11 cellular contexts compared by ENCODE assay signal in genomic region chr20:36932067-36932466, GRCh38. TPM values are rescaled to one million over a fixed set of nuclear protein-coding genes. Genes with fewer than 3 reads are reported as not detected.
DNase-seq lines count a peak whose midpoint lies in the region; ATAC-seq and TF ChIP-seq lines count a peak whose summit lies in the region.
"Not testable (repeated sequence)": the region's sequence is repeated elsewhere in the genome, so short reads cannot be mapped to it uniquely, and the experiment has no call there.
"Had no signal": no experiment of that assay in that cellular context is flagged by ENCODE, and none has a peak within 500 bp of the region (broad histone marks: within the 10 kb centered on the region; RNA-seq: fewer than 3 reads in every experiment).

No MANE protein-coding gene starts in this region.

- TF ChIP-seq EP300 in suprapubic skin (IDR thresholded peaks at IDR 0.05) = not testable (repeated sequence)

- POLR2A ChIA-PET in activated CD4-positive, alpha-beta memory T cell treated with anti-CD3 and anti-CD28 coated beads for 36 hours (lab: Charles Lee) = not testable (repeated sequence)
- POLR2A ChIA-PET in activated naive CD8-positive, alpha-beta T cell treated with anti-CD3 and anti-CD28 coated beads, Interleukin-2, amount 10 ng/mL, durations not matched to agents 7 days and 5 days (lab: Charles Lee) = interaction anchor here (0.7 kb wide), 1 partner anchor 83 kb away, joined by 4 read pairs; no protein-coding TSS in a partner anchor

- H3K9me3 Mint-ChIP-seq in activated CD4-positive, alpha-beta memory T cell treated with anti-CD3 and anti-CD28 coated beads for 36 hours; activated T-helper 17 cell treated with anti-CD3 and anti-CD28 coated beads, Interleukin-2, amount 50 U/mL, for 72 hours; activated naive CD8-positive, alpha-beta T cell treated with anti-CD3 and anti-CD28 coated beads, Interleukin-2, amount 10 ng/mL, durations not matched to agents 7 days and 5 days; immature natural killer cell; natural killer cell: not testable (repeated sequence)

- peaks cover 51% of the 10 kb centered on the region for H3K4me1 Mint-ChIP-seq in activated CD4-positive, alpha-beta memory T cell treated with anti-CD3 and anti-CD28 coated beads for 36 hours (ENCODE audit: low read depth)
- peaks cover 19% of the 10 kb centered on the region for H3K4me1 Mint-ChIP-seq in activated T-helper 17 cell treated with anti-CD3 and anti-CD28 coated beads, Interleukin-2, amount 50 U/mL, for 72 hours
- peaks cover 40% of the 10 kb centered on the region for H3K4me1 Mint-ChIP-seq in activated naive CD8-positive, alpha-beta T cell treated with anti-CD3 and anti-CD28 coated beads, Interleukin-2, amount 10 ng/mL, durations not matched to agents 7 days and 5 days
- peaks cover 52 to 66% of the 10 kb centered on the region in 2 donors for H3K4me1 Mint-ChIP-seq in immature natural killer cell
- peaks cover 44 to 47% of the 10 kb centered on the region in 2 donors for H3K4me1 Mint-ChIP-seq in natural killer cell

- H3K4me1 ChIP-seq in Peyer's patch (peaks cover 0 to 38% (median 0%) of the 10 kb centered on the region in 4 donors), suprapubic skin (peaks cover 35% of the 10 kb centered on the region)

- not testable (repeated sequence) for H3K4me3 ChIP-seq in Peyer's patch, suprapubic skin

- intact Hi-C loops in activated CD4-positive, alpha-beta memory T cell treated with anti-CD3 and anti-CD28 coated beads for 36 hours (cut with micrococcal nuclease) = not testable (repeated sequence)
- intact Hi-C loops in natural killer cell (cut with micrococcal nuclease) = loop anchor here (10.0 kb wide), 1 partner anchor 367 kb away; no protein-coding TSS in a partner anchor

- DNase-seq in Peyer's patch = peak in 1 of 3 donors; percentile 54
- DNase-seq in activated CD4-positive, alpha-beta memory T cell treated with anti-CD3 and anti-CD28 coated beads for 36 hours; activated naive CD8-positive, alpha-beta T cell treated with anti-CD3 and anti-CD28 coated beads, Interleukin-2, amount 10 ng/mL, durations not matched to agents 7 days and 5 days; immature natural killer cell; natural killer cell: not testable (repeated sequence)
- DNase-seq in suprapubic skin (ENCODE audit: low spot score in 2 of 2) = peak; percentile 39 to 72

- H3K27me3 ChIP-seq in Peyer's patch, suprapubic skin: not testable (repeated sequence)

- H3K27ac Mint-ChIP-seq in activated CD4-positive, alpha-beta memory T cell treated with anti-CD3 and anti-CD28 coated beads for 36 hours = peak overlapping the region; percentile 72
- H3K27ac Mint-ChIP-seq in activated T-helper 17 cell treated with anti-CD3 and anti-CD28 coated beads, Interleukin-2, amount 50 U/mL, for 72 hours = peak overlapping the region; percentile 89
- H3K27ac Mint-ChIP-seq in activated naive CD8-positive, alpha-beta T cell treated with anti-CD3 and anti-CD28 coated beads, Interleukin-2, amount 10 ng/mL, durations not matched to agents 7 days and 5 days = peak overlapping the region; percentile 73
- H3K27ac Mint-ChIP-seq in immature natural killer cell = peak overlapping the region; percentile 77 to 95 (median 93)
- H3K27ac Mint-ChIP-seq in natural killer cell = peak overlapping the region; percentile 90 to 94

- TF ChIP-seq POLR2A in Peyer's patch (IDR thresholded peaks at IDR 0.05); suprapubic skin (IDR thresholded peaks at IDR 0.05): not testable (repeated sequence)

- 77% methylated on average over 12 of the region's 12 CpGs for WGBS in suprapubic skin

- H3K36me3 Mint-ChIP-seq in activated CD4-positive, alpha-beta memory T cell treated with anti-CD3 and anti-CD28 coated beads for 36 hours = peaks cover 47% of the 10 kb centered on the region
- peaks cover 100% of the 10 kb centered on the region for H3K36me3 Mint-ChIP-seq in activated T-helper 17 cell treated with anti-CD3 and anti-CD28 coated beads, Interleukin-2, amount 50 U/mL, for 72 hours (ENCODE audit: low read depth)
- peaks cover 52% of the 10 kb centered on the region for H3K36me3 Mint-ChIP-seq in activated naive CD8-positive, alpha-beta T cell treated with anti-CD3 and anti-CD28 coated beads, Interleukin-2, amount 10 ng/mL, durations not matched to agents 7 days and 5 days
- H3K36me3 Mint-ChIP-seq in immature natural killer cell = peaks cover 34 to 50% (median 34%) of the 10 kb centered on the region in 3 donors
- peaks cover 11% of the 10 kb centered on the region for H3K36me3 Mint-ChIP-seq in natural killer cell

- not testable (repeated sequence) for H3K9me3 ChIP-seq in Peyer's patch, suprapubic skin

- H3K4me3 Mint-ChIP-seq in activated CD4-positive, alpha-beta memory T cell treated with anti-CD3 and anti-CD28 coated beads for 36 hours; activated naive CD8-positive, alpha-beta T cell treated with anti-CD3 and anti-CD28 coated beads, Interleukin-2, amount 10 ng/mL, durations not matched to agents 7 days and 5 days; natural killer cell: not testable (repeated sequence)
- H3K4me3 Mint-ChIP-seq in activated T-helper 17 cell treated with anti-CD3 and anti-CD28 coated beads, Interleukin-2, amount 50 U/mL, for 72 hours = peak overlapping the region; percentile 83
- H3K4me3 Mint-ChIP-seq in immature natural killer cell = peak overlapping the region in 4 of 5 donors; percentile 35 to 57 (median 45)

- CTCF ChIA-PET in activated CD4-positive, alpha-beta memory T cell treated with anti-CD3 and anti-CD28 coated beads for 36 hours (lab: Charles Lee) = not testable (repeated sequence)

- peak overlapping the region in 3 of 4 donors; percentile 61 to 69 (median 64) for H3K27ac ChIP-seq in Peyer's patch
- H3K27ac ChIP-seq in suprapubic skin = not testable (repeated sequence)

- H3K36me3 ChIP-seq in Peyer's patch = peaks cover 0 to 71% (median 3%) of the 10 kb centered on the region in 3 donors
- peaks cover 60% of the 10 kb centered on the region for H3K36me3 ChIP-seq in suprapubic skin

- not testable (repeated sequence) for TF ChIP-seq CTCF in Peyer's patch (IDR thresholded peaks at IDR 0.05); natural killer cell (IDR thresholded peaks at IDR 0.05); suprapubic skin (IDR thresholded peaks at IDR 0.05)

- not testable (repeated sequence) for H3K27me3 Mint-ChIP-seq in activated CD4-positive, alpha-beta memory T cell treated with anti-CD3 and anti-CD28 coated beads for 36 hours; activated T-helper 17 cell treated with anti-CD3 and anti-CD28 coated beads, Interleukin-2, amount 50 U/mL, for 72 hours; activated naive CD8-positive, alpha-beta T cell treated with anti-CD3 and anti-CD28 coated beads, Interleukin-2, amount 10 ng/mL, durations not matched to agents 7 days and 5 days; immature natural killer cell (ENCODE audit: low read depth in 3 of 3); natural killer cell (ENCODE audit: low read depth in 2 of 2)

- not testable (repeated sequence) for ATAC-seq in activated T-helper 17 cell treated with anti-CD3 and anti-CD28 coated beads, Interleukin-2, amount 50 U/mL, for 72 hours (replicated peaks); activated naive CD8-positive, alpha-beta T cell treated with anti-CD3 and anti-CD28 coated beads, Interleukin-2, amount 10 ng/mL, durations not matched to agents 7 days and 5 days (ENCODE audit: low read depth); natural killer cell

RNA-seq across cellular contexts. Expression of gene SAMHD1, which starts 19.4 kb away (rescaled TPM):
- total RNA-seq in Peyer's patch = 100 to 1,000 TPM in 1 of 4 donors, 10 to 100 TPM in 3; 26.4 to 195 (median 77.5) TPM
- 10 to 100 TPM; 50.4 to 57.7 TPM for total RNA-seq in activated CD4-positive, alpha-beta memory T cell treated with anti-CD3 and anti-CD28 coated beads for 36 hours
- total RNA-seq in activated T-helper 17 cell treated with anti-CD3 and anti-CD28 coated beads, Interleukin-2, amount 50 U/mL, for 72 hours = 100 to 1,000 TPM in 1 of 2 donors, 10 to 100 TPM in 1; 64.6 to 140 TPM
- total RNA-seq in activated naive CD8-positive, alpha-beta T cell treated with anti-CD3 and anti-CD28 coated beads, Interleukin-2, amount 10 ng/mL, durations not matched to agents 7 days and 5 days = 100 to 1,000 TPM; 222 to 229 TPM
- polyA plus RNA-seq in immature natural killer cell = 100 to 1,000 TPM; 202 to 354 (median 297) TPM
- 100 to 1,000 TPM; 237 to 279 (median 270) TPM for total RNA-seq in natural killer cell
- 10 to 100 TPM; 32.9 to 77.4 (median 44.2) TPM for total RNA-seq in suprapubic skin

RNA-seq across cellular contexts. Expression of gene TLDC2, which starts 56.1 kb away (rescaled TPM):
- total RNA-seq in Peyer's patch (100 to 1,000 TPM in 2 of 4 donors, 10 to 100 TPM in 2; 22.3 to 114 (median 70.1) TPM), natural killer cell (1 to 10 TPM in 1 of 3 donors, not detected in 2; 1.4 TPM), suprapubic skin (not detected)
- not detected for total RNA-seq in activated CD4-positive, alpha-beta memory T cell treated with anti-CD3 and anti-CD28 coated beads for 36 hours
- not detected for total RNA-seq in activated T-helper 17 cell treated with anti-CD3 and anti-CD28 coated beads, Interleukin-2, amount 50 U/mL, for 72 hours
- not detected for total RNA-seq in activated naive CD8-positive, alpha-beta T cell treated with anti-CD3 and anti-CD28 coated beads, Interleukin-2, amount 10 ng/mL, durations not matched to agents 7 days and 5 days
- under 1 TPM in 2 of 3 donors, not detected in 1; 0.38 to 0.55 TPM for polyA plus RNA-seq in immature natural killer cell
- total RNA-seq: Caco-2, MCF 10A, OCI-LY7 had no signal
- polyA plus RNA-seq: IgD-negative memory B cell had no signal

Comparison
In these comparisons a context has a peak if more than half of its experiments do, and no peak if none do; other contexts are left out.
1. RNA of gene TLDC2, which starts 56.1 kb away (total RNA-seq): 22.3 to 114 TPM in Peyer's patch; 1.4 TPM in natural killer cell, not detected in activated T-helper 17 cell treated with anti-CD3 and anti-CD28 coated beads, Interleukin-2, amount 50 U/mL, for 72 hours, not detected in activated CD4-positive, alpha-beta memory T cell treated with anti-CD3 and anti-CD28 coated beads for 36 hours, not detected in activated naive CD8-positive, alpha-beta T cell treated with anti-CD3 and anti-CD28 coated beads, Interleukin-2, amount 10 ng/mL, durations not matched to agents 7 days and 5 days and not detected in suprapubic skin; every median in the first group is over 4 times any median in the second.
2. Peak in every context shown above with its lines, with median percentiles within 50 percentile points of each other: H3K27ac Mint-ChIP-seq.